ENCODE assay signal across 10 cellular contexts in the genomic region with DNA sequence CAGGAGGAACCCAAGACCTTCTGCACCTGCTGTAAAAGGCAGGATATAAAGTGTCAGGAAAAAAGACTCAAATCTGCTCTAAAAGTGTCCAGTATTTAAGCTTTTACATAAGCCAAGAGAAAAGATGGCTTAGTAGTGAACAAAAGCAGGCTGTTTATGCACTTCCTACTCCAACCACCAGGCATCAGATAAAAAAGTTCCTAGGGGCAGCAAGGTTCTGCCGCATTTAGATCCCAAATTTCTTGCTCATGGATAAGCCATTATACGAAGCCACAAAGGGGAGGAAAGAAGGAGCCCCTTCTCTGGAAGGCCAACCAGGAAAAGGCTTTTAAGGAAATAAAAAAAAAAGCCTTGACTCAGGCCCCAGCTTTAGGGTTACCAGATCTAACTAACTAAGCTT. TPM values are rescaled to one million over a fixed set of nuclear protein-coding genes. Genes with fewer than 3 reads are reported as not detected.
DNase-seq lines count a peak whose midpoint lies in the region; ATAC-seq and TF ChIP-seq lines count a peak whose summit lies in the region.
"Had no signal": no experiment of that assay in that cellular context is flagged by ENCODE, and none has a peak within 500 bp of the region (broad histone marks: within the 10 kb centered on the region; RNA-seq: fewer than 3 reads in every experiment).

No MANE protein-coding gene starts in this region.

- no peak for TF ChIP-seq EP300 in SK-N-SH (IDR thresholded peaks at IDR 0.05; ENCODE audit: borderline replicate concordance in 1 of 2, low read depth in 1 of 2, low read length in 1 of 2)

- H3K27me3 ChIP-seq in SK-N-SH (ENCODE audit: insufficient read depth) (no peaks in the 10 kb centered on the region), iPS-15b (ENCODE audit: control insufficient read depth, insufficient read depth, low read length) (no peaks in the 10 kb centered on the region), spleen (replicated peaks in 1 of 7) (no peaks in the 10 kb centered on the region), thyroid gland (no peaks in the 10 kb centered on the region), body of pancreas (no peaks in the 10 kb centered on the region)

- H3K36me3 Mint-ChIP-seq in effector memory CD8-positive, alpha-beta T cell (ENCODE audit: insufficient read depth), result no peaks in the 10 kb centered on the region

- no peaks in the 10 kb centered on the region for H3K9me3 Mint-ChIP-seq in effector memory CD8-positive, alpha-beta T cell
- H3K9me3 Mint-ChIP-seq: activated CD4-positive, alpha-beta memory T cell treated with anti-CD3 and anti-CD28 coated beads, Interleukin-2, amount 10 ng/mL, durations not matched to agents 7 days and 5 days had no signal

- no peaks in the 10 kb centered on the region for H3K9me3 ChIP-seq in SK-N-SH
- no peaks in the 10 kb centered on the region for H3K9me3 ChIP-seq in iPS-15b (ENCODE audit: control insufficient read depth, insufficient read depth, low read length)
- H3K9me3 ChIP-seq in spleen, result no peaks in the 10 kb centered on the region
- H3K9me3 ChIP-seq in thyroid gland, result no peaks in the 10 kb centered on the region
- no peaks in the 10 kb centered on the region for H3K9me3 ChIP-seq in body of pancreas

- CTCF ChIA-PET in SK-N-SH (lab: Yijun Ruan, JAX), result interaction anchor here (0.9 to 2.7 kb wide), 8 partner anchors 9 to 227 kb away, joined by 3 to 28 read pairs (median 5); partner anchors contain the start of genes CD200 and SLC9C1

- POLR2A ChIA-PET in SK-N-SH (lab: Yijun Ruan, JAX), result interaction anchor here (2.4 kb wide), 1 partner anchor 29 kb away, joined by 11 read pairs; the partner anchor contains the start of gene CD200

- no peaks in the 10 kb centered on the region for H3K4me1 Mint-ChIP-seq in effector memory CD8-positive, alpha-beta T cell (ENCODE audit: low read depth in 2 of 2)

- no peak for DNase-seq in SK-N-SH
- DNase-seq in spleen, result no peak
- no peak for DNase-seq in thyroid gland
- DNase-seq in activated CD4-positive, CD25-positive, alpha-beta regulatory T cell treated with anti-CD3 and anti-CD28 coated beads, Interleukin-2, amount 50 U/mL, for 72 hours, result no peak
- DNase-seq in body of pancreas, result no peak
- no peak for DNase-seq in effector memory CD8-positive, alpha-beta T cell
- DNase-seq: activated CD4-positive, alpha-beta memory T cell treated with anti-CD3 and anti-CD28 coated beads, Interleukin-2, amount 10 ng/mL, durations not matched to agents 7 days and 5 days had no signal

- H3K4me3 Mint-ChIP-seq in effector memory CD8-positive, alpha-beta T cell, result no peak overlapping the region
- H3K4me3 Mint-ChIP-seq: activated CD4-positive, alpha-beta memory T cell treated with anti-CD3 and anti-CD28 coated beads, Interleukin-2, amount 10 ng/mL, durations not matched to agents 7 days and 5 days had no signal

- ATAC-seq in body of pancreas, result no peak
- ATAC-seq in effector memory CD8-positive, alpha-beta T cell (replicated peaks), result no peak

- no peaks in the 10 kb centered on the region for H4K20me1 ChIP-seq in SK-N-SH (ENCODE audit: insufficient read depth)

- no peak overlapping the region for H3K27ac Mint-ChIP-seq in effector memory CD8-positive, alpha-beta T cell
- H3K27ac Mint-ChIP-seq: activated CD4-positive, alpha-beta memory T cell treated with anti-CD3 and anti-CD28 coated beads, Interleukin-2, amount 10 ng/mL, durations not matched to agents 7 days and 5 days had no signal

- peak overlapping the region in 1 of 2 experiments; percentile 72; a peak in 1 of 4 replicates for H3K27ac ChIP-seq in SK-N-SH (ENCODE audit: low read depth in 2 of 2, low read length in 1 of 2)
- H3K27ac ChIP-seq in spleen, result peak overlapping the region in 3 of 8 donors; percentile 54 to 68 (median 61)
- no peak overlapping the region for H3K27ac ChIP-seq in thyroid gland
- H3K27ac ChIP-seq in body of pancreas, result no peak overlapping the region

- no peaks in the 10 kb centered on the region for H3F3A ChIP-seq in SK-N-SH (replicated peaks; ENCODE audit: insufficient read depth)

- no peaks in the 10 kb centered on the region for H3K9me2 ChIP-seq in SK-N-SH

- H3K36me3 ChIP-seq in SK-N-SH (replicated peaks in 1 of 2; ENCODE audit: control insufficient read depth in 1 of 2, insufficient read depth in 2 of 2, low read length in 1 of 2) (no peaks in the 10 kb centered on the region), iPS-15b (ENCODE audit: control insufficient read depth, insufficient read depth, low read length) (no peaks in the 10 kb centered on the region), spleen (no peaks in the 10 kb centered on the region), thyroid gland (no peaks in the 10 kb centered on the region), body of pancreas (replicated peaks in 1 of 2; ENCODE audit: insufficient read depth in 1 of 2, low read depth in 2 of 2) (no peaks in the 10 kb centered on the region)

- H3K79me2 ChIP-seq in SK-N-SH (ENCODE audit: insufficient read depth), result no peaks in the 10 kb centered on the region

- TF ChIP-seq POLR2A in spleen (IDR thresholded peaks at IDR 0.05), result no peak
- TF ChIP-seq POLR2A in thyroid gland (IDR thresholded peaks at IDR 0.05), result no peak
- TF ChIP-seq POLR2A in body of pancreas (IDR thresholded peaks at IDR 0.05), result no peak

- no peaks in the 10 kb centered on the region for H3K27me3 Mint-ChIP-seq in effector memory CD8-positive, alpha-beta T cell
- H3K27me3 Mint-ChIP-seq: activated CD4-positive, alpha-beta memory T cell treated with anti-CD3 and anti-CD28 coated beads, Interleukin-2, amount 10 ng/mL, durations not matched to agents 7 days and 5 days had no signal

- 0 out of 2 replicates have a peak overlapping the region, but pooled peaks have one; percentile 75 for H2AFZ ChIP-seq in SK-N-SH (ENCODE audit: low read depth)

- intact Hi-C loops in spleen (cut with DNase I; ENCODE audit: low total_unique reads) (no loop called here), thyroid gland (cut with DNase I) (no loop called here), body of pancreas (cut with DNase I) (no loop called here)

- H3K9ac ChIP-seq in SK-N-SH (no peak overlapping the region), iPS-15b (ENCODE audit: low read depth, low read length) (no peak overlapping the region)

- H3K4me2 ChIP-seq in SK-N-SH, result no peak overlapping the region

- H3K4me1 ChIP-seq in SK-N-SH (ENCODE audit: control insufficient read depth in 1 of 2, insufficient read depth in 2 of 2, low read depth in 1 of 2, low read length in 1 of 2), result peaks cover 0 to 36% of the 10 kb centered on the region in 2 experiments; a peak in 2 of 4 replicates
- peaks cover 17% of the 10 kb centered on the region for H3K4me1 ChIP-seq in iPS-15b (ENCODE audit: control insufficient read depth, insufficient read depth, low read length)
- peaks cover 3 to 23% (median 21%) of the 10 kb centered on the region in 6 donors for H3K4me1 ChIP-seq in spleen
- H3K4me1 ChIP-seq in thyroid gland, result peaks cover 0 to 3% of the 10 kb centered on the region in 2 donors
- H3K4me1 ChIP-seq in body of pancreas, result no peaks in the 10 kb centered on the region

- TF ChIP-seq CTCF in GM12873 (IDR thresholded peaks at IDR 0.05; ENCODE audit: insufficient read depth, low read depth, low read length, missing control alignments) (peak; percentile 45), SK-N-SH (IDR thresholded peaks at IDR 0.05) (peak; percentile 28; the same call in 1 of the 2 replicates), spleen (IDR thresholded peaks at IDR 0.05 in 8 of 11, conservative IDR thresholded peaks at IDR 0.05 in 3 of 11) (peak in 6 of 11 experiments; percentile 12 to 43 (median 30)), thyroid gland (IDR thresholded peaks at IDR 0.05) (peak in 3 of 6 experiments; percentile 19 to 29 (median 26)), body of pancreas (IDR thresholded peaks at IDR 0.05) (peak in 2 of 7 experiments; percentile 10 to 14)

- 65% methylated on average over 2 of the region's 2 CpGs for WGBS in SK-N-SH (ENCODE audit: low lambda C conversion rate)
- 62 to 74% (median 68%) methylated on average over 2 of the region's 2 CpGs for WGBS in spleen, 5 donors
- WGBS in thyroid gland, 2 donors, result 61 to 82% methylated on average over 2 of the region's 2 CpGs
- WGBS in body of pancreas, 2 donors, result 87 to 88% methylated on average over 2 of the region's 2 CpGs

- no peak for TF ChIP-seq RAD21 in SK-N-SH (IDR thresholded peaks at IDR 0.05; ENCODE audit: low read length)

- H3K4me3 ChIP-seq in SK-N-SH (ENCODE audit: low read depth in 2 of 2, low read length in 1 of 2) (no peak overlapping the region), iPS-15b (ENCODE audit: low read depth, low read length) (peak overlapping the region; percentile 64), spleen (peak overlapping the region in 4 of 8 donors; percentile 38 to 67 (median 40)), thyroid gland (replicated peaks in 1 of 3) (no peak overlapping the region), body of pancreas (no peak overlapping the region)

TF ChIP-seq in SK-N-SH, 30 proteins besides CTCF, POLR2A, EP300 and RAD21 (continues in another document):
- no peak; the same call in 1 of the 2 replicates for TF ChIP-seq FOXJ3 (CRISPR knock-in tag; IDR thresholded peaks at IDR 0.05)
- no peak for TF ChIP-seq RFX5 (IDR thresholded peaks at IDR 0.05; ENCODE audit: low read length)
- no peak for TF ChIP-seq EZH2phosphoT487 (IDR thresholded peaks at IDR 0.05; ENCODE audit: borderline replicate concordance, low read depth)
- TF ChIP-seq GABPA (IDR thresholded peaks at IDR 0.05; ENCODE audit: low read depth), result no peak
- TF ChIP-seq NFIC (IDR thresholded peaks at IDR 0.05; ENCODE audit: borderline replicate concordance), result no peak
- TF ChIP-seq GATA2 (CRISPR knock-in tag; IDR thresholded peaks at IDR 0.05), result no peak
- TF ChIP-seq, protein P1, sequence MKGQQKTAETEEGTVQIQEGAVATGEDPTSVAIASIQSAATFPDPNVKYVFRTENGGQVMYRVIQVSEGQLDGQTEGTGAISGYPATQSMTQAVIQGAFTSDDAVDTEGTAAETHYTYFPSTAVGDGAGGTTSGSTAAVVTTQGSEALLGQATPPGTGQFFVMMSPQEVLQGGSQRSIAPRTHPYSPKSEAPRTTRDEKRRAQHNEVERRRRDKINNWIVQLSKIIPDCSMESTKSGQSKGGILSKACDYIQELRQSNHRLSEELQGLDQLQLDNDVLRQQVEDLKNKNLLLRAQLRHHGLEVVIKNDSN (IDR thresholded peaks at IDR 0.05; ENCODE audit: borderline replicate concordance, low read depth), result no peak

RNA-seq across cellular contexts. Expression of gene SLC9C1, which starts 10.6 kb away (rescaled TPM):
- polyA plus RNA-seq in SK-N-SH (2012; rRNA removed), result not detected in 2 replicates
- not detected in 2 replicates for polyA plus RNA-seq in SK-N-SH (2012; cell fraction: cytosol; rRNA removed)
- polyA plus RNA-seq in SK-N-SH (2012; cell fraction: nucleus; rRNA removed), result not detected in 2 replicates
- total RNA-seq in spleen, result under 1 TPM in 1 of 7 donors, not detected in 6; 0.18 TPM
- polyA plus RNA-seq in spleen, result under 1 TPM in 1 of 3 donors, not detected in 2; 0.05 TPM
- under 1 TPM in 1 of 4 donors, not detected in 3; 0.11 TPM for total RNA-seq in thyroid gland
- total RNA-seq in body of pancreas, result not detected
- total RNA-seq: activated CD4-positive, alpha-beta memory T cell treated with anti-CD3 and anti-CD28 coated beads, Interleukin-2, amount 10 ng/mL, durations not matched to agents 7 days and 5 days; HT1080 had no signal

RNA-seq across cellular contexts. Expression of gene CD200, which starts 28.3 kb away (rescaled TPM):
- polyA plus RNA-seq in SK-N-SH (2012; rRNA removed) (1.0 and 1.1 TPM in 2 replicates), spleen (10 to 100 TPM in 1 of 3 donors, 1 to 10 TPM in 2; 4.3 to 13.1 (median 4.5) TPM)
- 1.5 TPM in 2 replicates for polyA plus RNA-seq in SK-N-SH (2012; cell fraction: cytosol; rRNA removed)
- 0.56 and 1.3 TPM in 2 replicates for polyA plus RNA-seq in SK-N-SH (2012; cell fraction: nucleus; rRNA removed)
- total RNA-seq in spleen (1 to 10 TPM; 4.8 to 9.3 (median 6.9) TPM), thyroid gland (10 to 100 TPM; 13.2 to 18.7 (median 15.8) TPM), body of pancreas (1 to 10 TPM; 2.0 to 2.6 TPM)
- total RNA-seq: HT1080 had no signal
